ENCODE assay signal across 15 cellular contexts in the genomic region with DNA sequence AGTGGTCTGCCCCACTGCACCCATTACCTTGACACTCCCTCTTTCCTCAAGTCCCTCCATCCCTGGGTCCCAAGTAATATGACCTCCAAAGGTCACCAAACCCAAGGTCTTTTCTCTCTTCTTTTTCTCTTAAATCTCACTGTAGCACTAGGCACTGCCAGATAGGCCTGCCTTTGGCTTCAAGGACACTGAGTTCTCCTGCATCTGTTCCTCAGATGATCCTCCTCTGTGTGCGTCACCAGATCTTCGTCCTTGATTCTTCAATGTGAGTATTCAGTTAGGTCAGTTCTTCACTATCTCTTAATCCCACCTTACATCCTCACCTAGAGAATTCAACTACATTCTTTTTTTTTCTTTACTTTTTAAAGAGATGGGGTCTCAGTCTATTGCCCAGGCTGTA.
A peak's percentile ranks its signal among the peaks of the same experiment; 100 is the strongest.
DNase-seq lines count a peak whose midpoint lies in the region; ATAC-seq, FAIRE-seq and TF ChIP-seq lines count a peak whose summit lies in the region.
"Had no signal": no experiment of that assay in that cellular context is flagged by ENCODE, and none has a peak within 500 bp of the region (broad histone marks: within the 10 kb centered on the region; RNA-seq: fewer than 3 reads in every experiment).

No MANE protein-coding gene starts in this region.

- H3K27ac Mint-ChIP-seq in activated naive CD8-positive, alpha-beta T cell = peak overlapping the region; percentile 71
- no peak overlapping the region for H3K27ac Mint-ChIP-seq in activated naive CD8-positive, alpha-beta T cell treated with anti-CD3 and anti-CD28 coated beads for 36 hours
- peak overlapping the region; percentile 84 for H3K27ac Mint-ChIP-seq in activated naive CD8-positive, alpha-beta T cell treated with anti-CD3 and anti-CD28 coated beads, Interleukin-2, amount 10 ng/mL, durations not matched to agents 7 days and 5 days

- no peak for TF ChIP-seq POLR2A in testis (IDR thresholded peaks at IDR 0.05)
- no peak for TF ChIP-seq POLR2A in H54 (IDR thresholded peaks at IDR 0.05; ENCODE audit: low read depth, low read length)

- H3K4me3 Mint-ChIP-seq in activated naive CD8-positive, alpha-beta T cell = no peak overlapping the region
- no peak overlapping the region for H3K4me3 Mint-ChIP-seq in activated naive CD8-positive, alpha-beta T cell treated with anti-CD3 and anti-CD28 coated beads for 36 hours
- peak overlapping the region; percentile 67 for H3K4me3 Mint-ChIP-seq in activated naive CD8-positive, alpha-beta T cell treated with anti-CD3 and anti-CD28 coated beads, Interleukin-2, amount 10 ng/mL, durations not matched to agents 7 days and 5 days

- H3K9me3 Mint-ChIP-seq in activated naive CD8-positive, alpha-beta T cell (ENCODE audit: low read depth) = no peaks in the 10 kb centered on the region
- H3K9me3 Mint-ChIP-seq in activated naive CD8-positive, alpha-beta T cell treated with anti-CD3 and anti-CD28 coated beads for 36 hours = peaks cover 3% of the 10 kb centered on the region
- peaks cover 3% of the 10 kb centered on the region for H3K9me3 Mint-ChIP-seq in activated naive CD8-positive, alpha-beta T cell treated with anti-CD3 and anti-CD28 coated beads, Interleukin-2, amount 10 ng/mL, durations not matched to agents 7 days and 5 days

- no peak for DNase-seq in activated naive CD8-positive, alpha-beta T cell treated with anti-CD3 and anti-CD28 coated beads for 36 hours
- DNase-seq in HL-60 (ENCODE audit: low read depth in 1 of 2, low spot score in 1 of 2) (no peak), testis (peak; percentile 58), pons (ENCODE audit: low spot score) (no peak), H54 (ENCODE audit: insufficient read length, low spot score) (no peak)
- no peak for DNase-seq in activated naive CD8-positive, alpha-beta T cell treated with anti-CD3 and anti-CD28 coated beads, Interleukin-2, amount 10 ng/mL, durations not matched to agents 7 days and 5 days
- DNase-seq: activated CD8-positive, alpha-beta memory T cell treated with anti-CD3 and anti-CD28 coated beads for 24 hours; heart right ventricle; MG63; NCI-H146 had no signal

- FAIRE-seq in H54 (lab: Jason Lieb, UNC) = no peak
- FAIRE-seq: astrocyte, endometrium had no signal

- WGBS in testis, 2 donors = 45 to 47% methylated on average over 2 of the region's 2 CpGs

- no peaks in the 10 kb centered on the region for H3K27me3 Mint-ChIP-seq in activated naive CD8-positive, alpha-beta T cell
- H3K27me3 Mint-ChIP-seq in activated naive CD8-positive, alpha-beta T cell treated with anti-CD3 and anti-CD28 coated beads for 36 hours = no peaks in the 10 kb centered on the region
- H3K27me3 Mint-ChIP-seq in activated naive CD8-positive, alpha-beta T cell treated with anti-CD3 and anti-CD28 coated beads, Interleukin-2, amount 10 ng/mL, durations not matched to agents 7 days and 5 days = no peaks in the 10 kb centered on the region

- H3K4me3 ChIP-seq in HL-60 (replicated peaks; ENCODE audit: insufficient read depth, low read length) (no peak overlapping the region), testis (no peak overlapping the region)
- H3K4me3 ChIP-seq: heart right ventricle, MG63 had no signal

- ATAC-seq in activated naive CD8-positive, alpha-beta T cell treated with anti-CD3 and anti-CD28 coated beads, Interleukin-2, amount 10 ng/mL, durations not matched to agents 7 days and 5 days (ENCODE audit: low read depth) = no peak
- ATAC-seq in HG03045 (IDR thresholded peaks at IDR 0.05; ENCODE audit: unreplicated experiment) = no peak
- ATAC-seq: heart right ventricle had no signal

- 0 out of 2 replicates have a peak overlapping the region, but pooled peaks have one; percentile 6 for H3K27ac ChIP-seq in HL-60 (replicated peaks)
- H3K27ac ChIP-seq in testis = peak overlapping the region in 1 of 2 donors; percentile 28
- H3K27ac ChIP-seq: heart right ventricle, RWPE1 had no signal

- peaks cover 36% of the 10 kb centered on the region for H3K4me1 Mint-ChIP-seq in activated naive CD8-positive, alpha-beta T cell (ENCODE audit: low read depth)
- peaks cover 32% of the 10 kb centered on the region for H3K4me1 Mint-ChIP-seq in activated naive CD8-positive, alpha-beta T cell treated with anti-CD3 and anti-CD28 coated beads for 36 hours
- H3K4me1 Mint-ChIP-seq in activated naive CD8-positive, alpha-beta T cell treated with anti-CD3 and anti-CD28 coated beads, Interleukin-2, amount 10 ng/mL, durations not matched to agents 7 days and 5 days = peaks cover 35% of the 10 kb centered on the region

- H3K27me3 ChIP-seq in HL-60 (ENCODE audit: insufficient read depth, poor library complexity, severe bottlenecking) (no peaks in the 10 kb centered on the region), testis (no peaks in the 10 kb centered on the region)
- H3K27me3 ChIP-seq: heart right ventricle, MG63 had no signal

- no peaks in the 10 kb centered on the region for H3K36me3 ChIP-seq in testis (ENCODE audit: low read depth, missing control alignments)
- H3K36me3 ChIP-seq: MG63 had no signal

- peaks cover 43% of the 10 kb centered on the region for H3K36me3 Mint-ChIP-seq in activated naive CD8-positive, alpha-beta T cell
- peaks cover 57% of the 10 kb centered on the region for H3K36me3 Mint-ChIP-seq in activated naive CD8-positive, alpha-beta T cell treated with anti-CD3 and anti-CD28 coated beads for 36 hours
- H3K36me3 Mint-ChIP-seq in activated naive CD8-positive, alpha-beta T cell treated with anti-CD3 and anti-CD28 coated beads, Interleukin-2, amount 10 ng/mL, durations not matched to agents 7 days and 5 days = peaks cover 39% of the 10 kb centered on the region

- no peaks in the 10 kb centered on the region for H3K4me1 ChIP-seq in testis

- H3K9me3 ChIP-seq in testis = no peaks in the 10 kb centered on the region
- H3K9me3 ChIP-seq: heart right ventricle, MG63 had no signal

- TF ChIP-seq CTCF in HL-60 (IDR thresholded peaks at IDR 0.05; ENCODE audit: insufficient read depth, low read length) = no peak
- TF ChIP-seq CTCF in testis (IDR thresholded peaks at IDR 0.05) = no peak

- POLR2A ChIA-PET in activated naive CD8-positive, alpha-beta T cell treated with anti-CD3 and anti-CD28 coated beads, Interleukin-2, amount 10 ng/mL, durations not matched to agents 7 days and 5 days (lab: Charles Lee) = no interaction called here

- intact Hi-C loops in testis (cut with DNase I; ENCODE audit: low total_unique reads) = no loop called here
